8 cellular contexts compared by ENCODE assay signal in the genomic region with DNA sequence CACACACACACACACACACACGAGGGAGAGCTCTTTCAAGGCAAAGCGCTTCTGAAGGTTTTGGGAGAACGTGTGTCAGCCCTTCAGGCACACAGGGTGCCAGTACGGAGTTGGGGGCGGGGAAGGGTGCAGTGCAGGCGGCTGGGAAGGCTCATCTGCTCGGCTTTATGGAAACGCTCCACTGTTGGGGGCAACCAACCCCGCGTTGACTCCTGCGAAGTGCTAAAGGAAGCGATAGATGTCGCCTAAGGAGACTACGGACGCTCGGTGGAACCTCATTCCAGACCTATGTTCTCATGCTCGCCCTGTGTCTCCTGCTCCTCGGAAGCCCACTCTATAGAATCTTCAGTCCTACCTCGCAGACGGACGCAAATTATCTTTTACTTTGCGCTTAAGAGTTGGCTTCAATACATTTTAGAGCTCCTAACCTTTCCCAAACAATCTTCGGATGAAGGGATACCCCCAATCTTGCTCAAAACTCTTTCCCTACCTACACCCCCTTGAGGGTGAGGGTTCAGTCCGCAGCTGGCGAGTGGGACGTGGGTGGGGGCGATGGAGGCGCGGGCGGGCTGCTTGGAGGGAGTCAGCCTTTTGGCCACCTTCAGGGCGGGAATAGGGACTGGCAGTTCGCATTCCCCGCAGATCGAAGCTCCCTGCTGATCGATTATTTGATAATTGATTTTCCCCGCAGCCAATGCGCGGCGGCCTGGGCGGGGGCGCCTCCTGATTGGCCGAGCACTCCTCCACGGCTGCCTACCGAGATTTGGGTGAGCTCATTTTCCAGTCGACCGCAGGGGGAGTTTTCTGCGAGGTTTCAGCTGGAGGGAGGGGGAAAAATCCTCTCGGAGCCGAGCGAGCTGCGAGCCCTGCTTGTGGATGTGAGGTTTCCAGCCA. TPM values are rescaled to one million over a fixed set of nuclear protein-coding genes. Genes with fewer than 3 reads are reported as not detected.
A peak's percentile ranks its signal among the peaks of the same experiment; 100 is the strongest.
DNase-seq lines count a peak whose midpoint lies in the region; ATAC-seq and TF ChIP-seq lines count a peak whose summit lies in the region.

No MANE protein-coding gene starts in this region.

- H3K27me3 ChIP-seq in adipocyte (replicated peaks; ENCODE audit: control insufficient read depth, insufficient read depth, low read length), result no peaks in the 10 kb centered on the region

- peak overlapping the region; percentile 95 for H3K4me3 Mint-ChIP-seq in natural killer cell

- no peaks in the 10 kb centered on the region for H3K9me3 ChIP-seq in adipocyte (ENCODE audit: control insufficient read depth, low read length)

- H3K36me3 Mint-ChIP-seq in natural killer cell, result no peaks in the 10 kb centered on the region

- peak overlapping the region in 1 of 2 donors; percentile 70 for H3K27ac Mint-ChIP-seq in natural killer cell

- no peaks in the 10 kb centered on the region for H3K36me3 ChIP-seq in adipocyte (ENCODE audit: control insufficient read depth, insufficient read depth, low read length, severe bottlenecking)

- H3K27me3 Mint-ChIP-seq in natural killer cell (ENCODE audit: low read depth in 2 of 2), result peaks cover 60 to 78% of the 10 kb centered on the region in 2 donors

- H3K4me3 ChIP-seq in AG04449 (ENCODE audit: low read depth, low read length) (peak overlapping the region; percentile 67), adipocyte (ENCODE audit: low read length) (peak overlapping the region; percentile 89)

- POLR2A ChIA-PET in AG04449 (lab: Yijun Ruan, JAX), result interaction anchor here (0.6 to 3.5 kb wide), 12 partner anchors 13 to 1218 kb away, joined by 3 to 55 read pairs (median 3); no protein-coding TSS in a partner anchor

- no peaks in the 10 kb centered on the region for H3K4me1 ChIP-seq in adipocyte (ENCODE audit: control insufficient read depth, insufficient read depth, low read length)

- CTCF ChIA-PET in AG04449 (lab: Yijun Ruan, JAX), result interaction anchor here (0.6 to 7.1 kb wide), 14 partner anchors 7 to 1413 kb away, joined by 3 to 62 read pairs (median 4); no protein-coding TSS in a partner anchor

- H3K9me3 Mint-ChIP-seq in natural killer cell, result no peaks in the 10 kb centered on the region

- ATAC-seq in natural killer cell (peak in 2 of 3 donors; percentile 36 to 52), HG02642 (IDR thresholded peaks at IDR 0.05; ENCODE audit: poor library complexity, unreplicated experiment) (no peak), GM19035 (IDR thresholded peaks at IDR 0.05; ENCODE audit: unreplicated experiment) (no peak)

- peak overlapping the region; percentile 97 for H3K9ac ChIP-seq in adipocyte (ENCODE audit: low read length)

- DNase-seq in AG04449 (ENCODE audit: low read depth, low spot score) (peak; percentile 90), GOT3 (lab: John Stamatoyannopoulos, UW) (peak; percentile 64), NCI-H446 (lab: John Stamatoyannopoulos, UW) (peak; percentile 85 to 96), adipocyte (ENCODE audit: low read depth) (peak; percentile 98), globus pallidus (ENCODE audit: low spot score) (peak; percentile 94), natural killer cell (peak; percentile 34)

- H3K4me1 Mint-ChIP-seq in natural killer cell, result peaks cover 36 to 38% of the 10 kb centered on the region in 2 donors

- no peak for TF ChIP-seq CTCF in AG04449 (IDR thresholded peaks at IDR 0.05; ENCODE audit: insufficient read depth, low read length, missing control alignments)
- no peak for TF ChIP-seq CTCF in natural killer cell (IDR thresholded peaks at IDR 0.05)

- intact Hi-C loops in natural killer cell (cut with micrococcal nuclease), result loop anchor here (10.0 kb wide), 1 partner anchor 142 kb away; no protein-coding TSS in a partner anchor

RNA-seq across cellular contexts. Expression of a gene that starts 1.9 kb away (rescaled TPM):
- 1 to 10 TPM; 2.0 to 5.4 (median 3.6) TPM for total RNA-seq in natural killer cell

Comparison
In these comparisons a context has a peak if more than half of its experiments do, and no peak if none do; other contexts are left out.
1. DNase-seq: peak in every context shown above with its lines; median percentile 98 in adipocyte; 94 in globus pallidus; 90 in NCI-H446; 90 in AG04449; 64 in GOT3; 34 in natural killer cell.
2. ATAC-seq: peak in natural killer cell (2 of 3); none in HG02642 (single experiment) and GM19035 (single experiment).